ENCODE assay signal across 9 cellular contexts in the genomic region with DNA sequence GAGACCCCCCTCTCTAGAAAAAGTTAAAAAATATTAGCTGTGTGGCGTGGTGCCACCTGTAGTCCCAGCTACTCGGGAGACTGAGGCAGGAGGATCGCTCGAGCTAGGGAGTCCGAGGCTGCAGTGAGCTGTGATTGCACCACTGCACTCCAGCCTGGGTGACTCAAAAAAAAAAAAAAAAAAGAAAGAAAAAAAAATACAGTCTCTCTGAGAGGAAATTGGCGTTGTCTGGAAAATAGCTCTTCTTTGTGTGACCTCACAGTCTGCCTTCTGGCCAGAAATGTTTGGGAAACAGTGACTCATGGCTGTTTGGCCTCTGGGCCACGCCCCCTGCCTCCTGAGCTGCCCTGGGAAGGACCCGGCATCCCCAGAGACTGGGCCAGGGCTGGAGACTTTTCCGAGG. TPM values are rescaled to one million over a fixed set of nuclear protein-coding genes. Genes with fewer than 3 reads are reported as not detected.
DNase-seq lines count a peak whose midpoint lies in the region; ATAC-seq and TF ChIP-seq lines count a peak whose summit lies in the region.
"Had no signal": no experiment of that assay in that cellular context is flagged by ENCODE, and none has a peak within 500 bp of the region (broad histone marks: within the 10 kb centered on the region; RNA-seq: fewer than 3 reads in every experiment).

No MANE protein-coding gene starts in this region.

- DNase-seq in HFF-Myc (ENCODE audit: extremely low read depth, low read depth) = peak; percentile 94
- peak; percentile 94 for DNase-seq in SK-MEL-5 (ENCODE audit: low read depth, low spot score)
- peak; percentile 99 for DNase-seq in fibroblast of mammary gland (ENCODE audit: low read depth)
- DNase-seq in neural crest cell (ENCODE audit: low read depth, low spot score) = peak; percentile 42
- no peak for DNase-seq in DMS79 (lab: John Stamatoyannopoulos, UW)
- no peak for DNase-seq in middle frontal gyrus (ENCODE audit: extremely low spot score, low spot score)

- TF ChIP-seq CTCF in HFF-Myc (IDR thresholded peaks at IDR 0.05; ENCODE audit: low read depth, low read length, missing control alignments) (no peak), fibroblast of mammary gland (conservative IDR thresholded peaks at IDR 0.05; ENCODE audit: control insufficient read depth, insufficient read depth, low read depth, low read length) (no peak), neural crest cell (conservative IDR thresholded peaks at IDR 0.05) (no peak)

- H3K4me3 ChIP-seq in HFF-Myc (replicated peaks; ENCODE audit: low read depth, low read length) (no peak overlapping the region), fibroblast of mammary gland (ENCODE audit: control insufficient read depth, low read depth, low read length) (no peak overlapping the region)

- ATAC-seq in HG02870 (IDR thresholded peaks at IDR 0.05; ENCODE audit: unreplicated experiment) = no peak
- no peak for ATAC-seq in GM21529 (IDR thresholded peaks at IDR 0.05; ENCODE audit: unreplicated experiment)

- H3K27me3 Mint-ChIP-seq in neural crest cell (ENCODE audit: low read depth) = no peaks in the 10 kb centered on the region

- in situ Hi-C loops in SK-MEL-5 (cut with HindIII; ENCODE audit: low pct_unique_long_range_greater_than_20kb, low sequenced_read_pairs) = no loop called here

- H3K9me3 Mint-ChIP-seq in neural crest cell = no peaks in the 10 kb centered on the region
- H3K9me3 Mint-ChIP-seq: T-helper 1 cell treated with Interleukin-12 subunit alpha and Interleukin-12 subunit beta and Interleukin-4 antibody, amounts not matched to agents 30 μg/mL and 1 μg/mL, for 36 hours had no signal

- H3K4me3 Mint-ChIP-seq in neural crest cell = peak overlapping the region; percentile 41
- H3K4me3 Mint-ChIP-seq: T-helper 1 cell treated with Interleukin-12 subunit alpha and Interleukin-12 subunit beta and Interleukin-4 antibody, amounts not matched to agents 30 μg/mL and 1 μg/mL, for 36 hours had no signal

- no peaks in the 10 kb centered on the region for H3K36me3 Mint-ChIP-seq in neural crest cell (ENCODE audit: low read depth)

- peak overlapping the region; percentile 88 for H3K27ac Mint-ChIP-seq in neural crest cell (ENCODE audit: unreplicated experiment)
- H3K27ac Mint-ChIP-seq: T-helper 1 cell treated with Interleukin-12 subunit alpha and Interleukin-12 subunit beta and Interleukin-4 antibody, amounts not matched to agents 30 μg/mL and 1 μg/mL, for 36 hours had no signal

- H3K4me1 Mint-ChIP-seq in neural crest cell = peaks cover 15% of the 10 kb centered on the region

RNA-seq across cellular contexts. Expression of a gene that starts 10.7 kb away (rescaled TPM):
- total RNA-seq in SK-MEL-5 (2014; rRNA removed; shearing (Covaris generic)) = 16.6 and 17.8 TPM in 2 replicates
- polyA plus RNA-seq in SK-MEL-5 (2015; cell fraction: cytosol; rRNA removed) = 25.9 and 41.7 TPM in 2 replicates
- 17.5 and 18.3 TPM in 2 replicates for polyA plus RNA-seq in SK-MEL-5 (2015; cell fraction: nucleus; rRNA removed)
- total RNA-seq in neural crest cell = 13.6 and 14.6 TPM in 2 replicates

RNA-seq across cellular contexts. Expression of a gene that starts 21.0 kb away (rescaled TPM):
- total RNA-seq in SK-MEL-5 (2014; rRNA removed; shearing (Covaris generic)) = 56.1 and 66.5 TPM in 2 replicates
- 199 and 206 TPM in 2 replicates for polyA plus RNA-seq in SK-MEL-5 (2015; cell fraction: cytosol; rRNA removed)
- polyA plus RNA-seq in SK-MEL-5 (2015; cell fraction: nucleus; rRNA removed) = 94.2 and 118 TPM in 2 replicates
- 493 and 498 TPM in 2 replicates for total RNA-seq in neural crest cell

RNA-seq across cellular contexts. Expression of a gene that starts 33.7 kb away (rescaled TPM):
- 5.5 and 6.4 TPM in 2 replicates for total RNA-seq in SK-MEL-5 (2014; rRNA removed; shearing (Covaris generic))
- polyA plus RNA-seq in SK-MEL-5 (2015; cell fraction: cytosol; rRNA removed) = 76.4 and 86.6 TPM in 2 replicates
- polyA plus RNA-seq in SK-MEL-5 (2015; cell fraction: nucleus; rRNA removed) = 48.9 and 55.4 TPM in 2 replicates
- 121 and 135 TPM in 2 replicates for total RNA-seq in neural crest cell

RNA-seq across cellular contexts. Expression of a gene that starts 59.9 kb away (rescaled TPM):
- total RNA-seq in SK-MEL-5 (2014; rRNA removed; shearing (Covaris generic)) = 0.45 TPM in 1 of 2 replicates, not detected in the other
- 1.2 TPM in 1 of 2 replicates, not detected in the other for polyA plus RNA-seq in SK-MEL-5 (2015; cell fraction: cytosol; rRNA removed)
- polyA plus RNA-seq in SK-MEL-5 (2015; cell fraction: nucleus; rRNA removed) = not detected in 2 replicates
- total RNA-seq in neural crest cell = not detected in 2 replicates

Comparison
In these comparisons a context has a peak if more than half of its experiments do, and no peak if none do; other contexts are left out.
1. DNase-seq: peak in HFF-Myc (single experiment), SK-MEL-5 (single experiment), fibroblast of mammary gland (single experiment) and neural crest cell (single experiment); none in DMS79 (single experiment) and middle frontal gyrus (single experiment).
2. RNA of a gene that starts 33.7 kb away (total RNA-seq): 121 to 135 TPM in neural crest cell; 5.5 to 6.4 TPM in SK-MEL-5; every median in the first group is over 10 times any median in the second.